ENCODE assay signal across 8 cellular contexts in genomic region chr3:101561630-101562328, GRCh38. TPM values are rescaled to one million over a fixed set of nuclear protein-coding genes. Genes with fewer than 3 reads are reported as not detected.
DNase-seq lines count a peak whose midpoint lies in the region; ATAC-seq, FAIRE-seq and TF ChIP-seq lines count a peak whose summit lies in the region.

TRMT10C (plus strand) TSS chr3:101561868; CDS start chr3:101564782, 2,914 bp downstream.

- ATAC-seq in HG02642 (IDR thresholded peaks at IDR 0.05; ENCODE audit: poor library complexity, unreplicated experiment) (peak; percentile 100), Right ventricle myocardium superior (ENCODE audit: poor library complexity) (peak; percentile 99), pancreas (peak; percentile 99 to 100 (median 100))

- H3K27me3 ChIP-seq in pancreas (peaks cover 0 to 20% (median 1%) of the 10 kb centered on the region in 4 donors), tibial artery (peaks cover 0 to 6% of the 10 kb centered on the region in 2 donors)

- no peaks in the 10 kb centered on the region for H3K9me3 ChIP-seq in pancreas
- no peaks in the 10 kb centered on the region for H3K9me3 ChIP-seq in tibial artery

- no peak for TF ChIP-seq CTCF in pancreas (IDR thresholded peaks at IDR 0.05)
- TF ChIP-seq CTCF in tibial artery (IDR thresholded peaks at IDR 0.05) = no peak

- peak; percentile 84 for DNase-seq in NCI-H1105 treated with DMSO at 0.1 percent for 48 hours (lab: John Stamatoyannopoulos, UW)
- peak; percentile 76 to 89 for DNase-seq in SW 1271 (lab: John Stamatoyannopoulos, UW)
- peak; percentile 88 for DNase-seq in activated naive CD8-positive, alpha-beta T cell treated with anti-CD3 and anti-CD28 coated beads, Interleukin-2, amount 50 U/mL, for 16 hours (ENCODE audit: low read depth, low spot score)
- DNase-seq in Right ventricle myocardium superior = peak; percentile 95
- peak; percentile 82 to 91 (median 87) for DNase-seq in pancreas
- DNase-seq in tibial artery = peak; percentile 82 to 93

- H3K4me1 ChIP-seq in pancreas = peaks cover 0 to 10% (median 0%) of the 10 kb centered on the region in 3 donors
- peaks cover 0 to 14% (median 9%) of the 10 kb centered on the region in 4 donors for H3K4me1 ChIP-seq in tibial artery

- peak; percentile 67 for TF ChIP-seq POLR2A in GM10847 (IDR thresholded peaks at IDR 0.05; ENCODE audit: extremely low read depth, insufficient read length)

- intact Hi-C loops in Right ventricle myocardium superior (cut with DNase I) (no loop called here), pancreas (cut with DNase I) (no loop called here), tibial artery (cut with DNase I; ENCODE audit: low total_unique reads) (no loop called here)

- peak; percentile 5 for FAIRE-seq in pancreas (lab: Jason Lieb, UNC)

- WGBS in pancreas, 2 donors = 0 to 1% methylated on average over 35 of the region's 35 CpGs

- H3K27ac ChIP-seq in pancreas (peak within 1 kb of the TSS; percentile 56 to 75 (median 60)), tibial artery (peak within 1 kb of the TSS; percentile 92 to 94)

- H3K4me3 ChIP-seq in pancreas (peak within 1 kb of the TSS; percentile 24 to 95 (median 77)), tibial artery (peak within 1 kb of the TSS; percentile 76 to 92)

- H3K36me3 ChIP-seq in pancreas (peaks cover 0 to 11% (median 9%) of the 10 kb centered on the region in 3 donors), tibial artery (peaks cover 13 to 23% (median 17%) of the 10 kb centered on the region in 3 donors)

RNA-seq across cellular contexts. Expression of gene TRMT10C, which starts in this region (rescaled TPM):
- total RNA-seq in Right ventricle myocardium superior (25.6 TPM), pancreas (1 to 10 TPM; 4.4 to 8.4 (median 6.8) TPM)
- 1 to 10 TPM; 3.7 to 8.1 TPM for polyA plus RNA-seq in pancreas

Comparison
In these comparisons a context has a peak if more than half of its experiments do, and no peak if none do; other contexts are left out.
1. Peak in every context shown above with its lines: DNase-seq, ATAC-seq, H3K4me3 ChIP-seq and H3K27ac ChIP-seq.